Comparison of ENCODE assay signal across 1 cellular context in the genomic region with DNA sequence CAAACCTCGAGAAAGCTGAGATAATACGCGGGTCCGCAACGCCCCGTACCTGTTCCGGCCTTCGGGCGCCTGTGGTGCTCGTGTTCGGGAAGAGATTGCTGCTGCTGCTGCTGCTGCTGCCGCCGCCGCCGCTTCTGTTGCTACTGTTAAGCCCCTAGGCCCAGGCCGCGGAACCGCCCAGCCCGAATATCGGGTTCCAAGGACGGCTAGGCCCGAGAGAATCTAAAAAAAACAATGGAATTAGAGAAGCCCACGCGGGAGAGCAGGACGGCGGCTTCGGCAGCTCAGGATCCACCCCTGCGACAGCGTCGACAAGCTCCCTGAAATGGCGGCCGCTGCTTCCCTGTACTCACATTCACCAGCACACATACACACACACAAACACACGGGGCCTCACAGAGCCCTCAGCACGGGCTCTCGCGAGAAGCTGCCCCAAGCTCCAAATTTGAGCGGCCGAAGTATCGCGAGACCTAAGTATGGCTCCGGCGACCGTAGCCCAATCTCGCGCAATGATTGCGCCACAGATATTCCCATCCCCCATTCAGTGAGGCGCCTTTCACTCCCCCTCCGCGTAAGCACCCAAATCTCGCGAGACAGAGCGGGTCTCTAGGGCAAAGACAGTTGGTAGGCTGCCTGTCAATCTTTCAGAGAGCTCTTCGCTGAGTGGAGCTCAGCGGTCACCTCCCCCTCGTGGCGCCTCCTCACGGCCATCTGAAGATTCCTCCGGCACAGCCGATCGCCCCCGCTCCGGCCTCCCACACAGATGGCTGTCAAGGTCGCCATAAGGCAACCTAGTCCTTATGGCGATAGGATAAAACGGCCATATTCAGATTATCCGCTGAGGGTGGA.
TF ChIP-seq lines count a peak whose summit lies in the region.

A gene (minus strand): TSS at position 369 of the 849 bp plus-strand sequence. CDS start 1,386 bp downstream, outside the sequence.

TF ChIP-seq in K562, 482 proteins besides CTCF, POLR2A, EP300 and RAD21 (continued from another document and continues in another):
- TF ChIP-seq, protein P1, sequence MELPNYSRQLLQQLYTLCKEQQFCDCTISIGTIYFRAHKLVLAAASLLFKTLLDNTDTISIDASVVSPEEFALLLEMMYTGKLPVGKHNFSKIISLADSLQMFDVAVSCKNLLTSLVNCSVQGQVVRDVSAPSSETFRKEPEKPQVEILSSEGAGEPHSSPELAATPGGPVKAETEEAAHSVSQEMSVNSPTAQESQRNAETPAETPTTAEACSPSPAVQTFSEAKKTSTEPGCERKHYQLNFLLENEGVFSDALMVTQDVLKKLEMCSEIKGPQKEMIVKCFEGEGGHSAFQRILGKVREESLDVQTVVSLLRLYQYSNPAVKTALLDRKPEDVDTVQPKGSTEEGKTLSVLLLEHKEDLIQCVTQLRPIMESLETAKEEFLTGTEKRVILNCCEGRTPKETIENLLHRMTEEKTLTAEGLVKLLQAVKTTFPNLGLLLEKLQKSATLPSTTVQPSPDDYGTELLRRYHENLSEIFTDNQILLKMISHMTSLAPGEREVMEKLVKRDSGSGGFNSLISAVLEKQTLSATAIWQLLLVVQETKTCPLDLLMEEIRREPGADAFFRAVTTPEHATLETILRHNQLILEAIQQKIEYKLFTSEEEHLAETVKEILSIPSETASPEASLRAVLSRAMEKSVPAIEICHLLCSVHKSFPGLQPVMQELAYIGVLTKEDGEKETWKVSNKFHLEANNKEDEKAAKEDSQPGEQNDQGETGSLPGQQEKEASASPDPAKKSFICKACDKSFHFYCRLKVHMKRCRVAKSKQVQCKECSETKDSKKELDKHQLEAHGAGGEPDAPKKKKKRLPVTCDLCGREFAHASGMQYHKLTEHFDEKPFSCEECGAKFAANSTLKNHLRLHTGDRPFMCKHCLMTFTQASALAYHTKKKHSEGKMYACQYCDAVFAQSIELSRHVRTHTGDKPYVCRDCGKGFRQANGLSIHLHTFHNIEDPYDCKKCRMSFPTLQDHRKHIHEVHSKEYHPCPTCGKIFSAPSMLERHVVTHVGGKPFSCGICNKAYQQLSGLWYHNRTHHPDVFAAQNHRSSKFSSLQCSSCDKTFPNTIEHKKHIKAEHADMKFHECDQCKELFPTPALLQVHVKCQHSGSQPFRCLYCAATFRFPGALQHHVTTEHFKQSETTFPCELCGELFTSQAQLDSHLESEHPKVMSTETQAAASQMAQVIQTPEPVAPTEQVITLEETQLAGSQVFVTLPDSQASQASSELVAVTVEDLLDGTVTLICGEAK (IDR thresholded peaks at IDR 0.05) = peak; percentile 60
- TF ChIP-seq, protein P1 (CRISPR knock-in tag; IDR thresholded peaks at IDR 0.05) = no peak
- TF ChIP-seq, protein P2, sequence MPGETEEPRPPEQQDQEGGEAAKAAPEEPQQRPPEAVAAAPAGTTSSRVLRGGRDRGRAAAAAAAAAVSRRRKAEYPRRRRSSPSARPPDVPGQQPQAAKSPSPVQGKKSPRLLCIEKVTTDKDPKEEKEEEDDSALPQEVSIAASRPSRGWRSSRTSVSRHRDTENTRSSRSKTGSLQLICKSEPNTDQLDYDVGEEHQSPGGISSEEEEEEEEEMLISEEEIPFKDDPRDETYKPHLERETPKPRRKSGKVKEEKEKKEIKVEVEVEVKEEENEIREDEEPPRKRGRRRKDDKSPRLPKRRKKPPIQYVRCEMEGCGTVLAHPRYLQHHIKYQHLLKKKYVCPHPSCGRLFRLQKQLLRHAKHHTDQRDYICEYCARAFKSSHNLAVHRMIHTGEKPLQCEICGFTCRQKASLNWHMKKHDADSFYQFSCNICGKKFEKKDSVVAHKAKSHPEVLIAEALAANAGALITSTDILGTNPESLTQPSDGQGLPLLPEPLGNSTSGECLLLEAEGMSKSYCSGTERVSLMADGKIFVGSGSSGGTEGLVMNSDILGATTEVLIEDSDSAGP (CRISPR knock-in tag; IDR thresholded peaks at IDR 0.05) = no peak; the same call in 1 of the 2 replicates
- no peak for TF ChIP-seq ZNF124 (CRISPR knock-in tag; IDR thresholded peaks at IDR 0.05)
- TF ChIP-seq ZNF764 (CRISPR knock-in tag; IDR thresholded peaks at IDR 0.05; ENCODE audit: low read depth) = no peak
- TF ChIP-seq KDM4B (IDR thresholded peaks at IDR 0.05; ENCODE audit: borderline replicate concordance in 2 of 2, low read depth in 1 of 2) = peak in 1 of 2 experiments; percentile 81; a peak in 2 of 4 replicates
- TF ChIP-seq WHSC1 (IDR thresholded peaks at IDR 0.05; ENCODE audit: low read length) = no peak
- no peak for TF ChIP-seq CBFA2T2 (conservative IDR thresholded peaks at IDR 0.05)
- TF ChIP-seq ATF7 (IDR thresholded peaks at IDR 0.05) = peak; percentile 94
- TF ChIP-seq PTBP1 (IDR thresholded peaks at IDR 0.05; ENCODE audit: low read depth, low read length) = peak; percentile 15; the same call in 1 of the 2 replicates
- TF ChIP-seq, protein P3, sequence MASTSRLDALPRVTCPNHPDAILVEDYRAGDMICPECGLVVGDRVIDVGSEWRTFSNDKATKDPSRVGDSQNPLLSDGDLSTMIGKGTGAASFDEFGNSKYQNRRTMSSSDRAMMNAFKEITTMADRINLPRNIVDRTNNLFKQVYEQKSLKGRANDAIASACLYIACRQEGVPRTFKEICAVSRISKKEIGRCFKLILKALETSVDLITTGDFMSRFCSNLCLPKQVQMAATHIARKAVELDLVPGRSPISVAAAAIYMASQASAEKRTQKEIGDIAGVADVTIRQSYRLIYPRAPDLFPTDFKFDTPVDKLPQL (IDR thresholded peaks at IDR 0.05; ENCODE audit: extremely low read depth, insufficient read length) = peak; percentile 44
- TF ChIP-seq, protein P4, sequence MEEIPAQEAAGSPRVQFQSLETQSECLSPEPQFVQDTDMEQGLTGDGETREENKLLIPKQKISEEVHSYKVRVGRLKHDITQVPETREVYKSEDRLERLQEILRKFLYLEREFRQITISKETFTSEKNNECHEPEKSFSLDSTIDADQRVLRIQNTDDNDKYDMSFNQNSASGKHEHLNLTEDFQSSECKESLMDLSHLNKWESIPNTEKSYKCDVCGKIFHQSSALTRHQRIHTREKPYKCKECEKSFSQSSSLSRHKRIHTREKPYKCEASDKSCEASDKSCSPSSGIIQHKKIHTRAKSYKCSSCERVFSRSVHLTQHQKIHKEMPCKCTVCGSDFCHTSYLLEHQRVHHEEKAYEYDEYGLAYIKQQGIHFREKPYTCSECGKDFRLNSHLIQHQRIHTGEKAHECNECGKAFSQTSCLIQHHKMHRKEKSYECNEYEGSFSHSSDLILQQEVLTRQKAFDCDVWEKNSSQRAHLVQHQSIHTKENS (CRISPR knock-in tag; IDR thresholded peaks at IDR 0.05) = no peak
- no peak for TF ChIP-seq SMC3 (conservative IDR thresholded peaks at IDR 0.05; ENCODE audit: insufficient read depth, low read depth, low read length)
- no peak for TF ChIP-seq TCF7 (IDR thresholded peaks at IDR 0.05; ENCODE audit: borderline replicate concordance)
- peak; percentile 69 for TF ChIP-seq KLF16 (IDR thresholded peaks at IDR 0.05)
- no peak for TF ChIP-seq ETS2 (tag; IDR thresholded peaks at IDR 0.05; ENCODE audit: borderline replicate concordance, poor library complexity, severe bottlenecking)
- TF ChIP-seq, protein P5, sequence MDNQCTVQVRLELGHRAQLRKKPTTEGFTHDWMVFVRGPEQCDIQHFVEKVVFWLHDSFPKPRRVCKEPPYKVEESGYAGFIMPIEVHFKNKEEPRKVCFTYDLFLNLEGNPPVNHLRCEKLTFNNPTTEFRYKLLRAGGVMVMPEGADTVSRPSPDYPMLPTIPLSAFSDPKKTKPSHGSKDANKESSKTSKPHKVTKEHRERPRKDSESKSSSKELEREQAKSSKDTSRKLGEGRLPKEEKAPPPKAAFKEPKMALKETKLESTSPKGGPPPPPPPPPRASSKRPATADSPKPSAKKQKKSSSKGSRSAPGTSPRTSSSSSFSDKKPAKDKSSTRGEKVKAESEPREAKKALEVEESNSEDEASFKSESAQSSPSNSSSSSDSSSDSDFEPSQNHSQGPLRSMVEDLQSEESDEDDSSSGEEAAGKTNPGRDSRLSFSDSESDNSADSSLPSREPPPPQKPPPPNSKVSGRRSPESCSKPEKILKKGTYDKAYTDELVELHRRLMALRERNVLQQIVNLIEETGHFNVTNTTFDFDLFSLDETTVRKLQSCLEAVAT (IDR thresholded peaks at IDR 0.05) = peak; percentile 89 to 93
- TF ChIP-seq ZNF57 (CRISPR knock-in tag; IDR thresholded peaks at IDR 0.05) = no peak
- no peak for TF ChIP-seq TBP (optimal IDR thresholded peaks at IDR 0.05; ENCODE audit: low read depth, low read length)
- TF ChIP-seq, protein P6, sequence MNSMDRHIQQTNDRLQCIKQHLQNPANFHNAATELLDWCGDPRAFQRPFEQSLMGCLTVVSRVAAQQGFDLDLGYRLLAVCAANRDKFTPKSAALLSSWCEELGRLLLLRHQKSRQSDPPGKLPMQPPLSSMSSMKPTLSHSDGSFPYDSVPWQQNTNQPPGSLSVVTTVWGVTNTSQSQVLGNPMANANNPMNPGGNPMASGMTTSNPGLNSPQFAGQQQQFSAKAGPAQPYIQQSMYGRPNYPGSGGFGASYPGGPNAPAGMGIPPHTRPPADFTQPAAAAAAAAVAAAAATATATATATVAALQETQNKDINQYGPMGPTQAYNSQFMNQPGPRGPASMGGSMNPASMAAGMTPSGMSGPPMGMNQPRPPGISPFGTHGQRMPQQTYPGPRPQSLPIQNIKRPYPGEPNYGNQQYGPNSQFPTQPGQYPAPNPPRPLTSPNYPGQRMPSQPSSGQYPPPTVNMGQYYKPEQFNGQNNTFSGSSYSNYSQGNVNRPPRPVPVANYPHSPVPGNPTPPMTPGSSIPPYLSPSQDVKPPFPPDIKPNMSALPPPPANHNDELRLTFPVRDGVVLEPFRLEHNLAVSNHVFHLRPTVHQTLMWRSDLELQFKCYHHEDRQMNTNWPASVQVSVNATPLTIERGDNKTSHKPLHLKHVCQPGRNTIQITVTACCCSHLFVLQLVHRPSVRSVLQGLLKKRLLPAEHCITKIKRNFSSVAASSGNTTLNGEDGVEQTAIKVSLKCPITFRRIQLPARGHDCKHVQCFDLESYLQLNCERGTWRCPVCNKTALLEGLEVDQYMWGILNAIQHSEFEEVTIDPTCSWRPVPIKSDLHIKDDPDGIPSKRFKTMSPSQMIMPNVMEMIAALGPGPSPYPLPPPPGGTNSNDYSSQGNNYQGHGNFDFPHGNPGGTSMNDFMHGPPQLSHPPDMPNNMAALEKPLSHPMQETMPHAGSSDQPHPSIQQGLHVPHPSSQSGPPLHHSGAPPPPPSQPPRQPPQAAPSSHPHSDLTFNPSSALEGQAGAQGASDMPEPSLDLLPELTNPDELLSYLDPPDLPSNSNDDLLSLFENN (IDR thresholded peaks at IDR 0.05; ENCODE audit: low read depth in 2 of 2, low read length in 2 of 2) = peak in 1 of 2 experiments; percentile 73; a peak in 2 of 4 replicates
- TF ChIP-seq TFAM (CRISPR knock-in tag; conservative IDR thresholded peaks at IDR 0.05) = no peak
- no peak for TF ChIP-seq MED1 (CRISPR knock-in tag; IDR thresholded peaks at IDR 0.05; ENCODE audit: borderline replicate concordance)
